ENCODE assay signal across 20 cellular contexts in the genomic region with DNA sequence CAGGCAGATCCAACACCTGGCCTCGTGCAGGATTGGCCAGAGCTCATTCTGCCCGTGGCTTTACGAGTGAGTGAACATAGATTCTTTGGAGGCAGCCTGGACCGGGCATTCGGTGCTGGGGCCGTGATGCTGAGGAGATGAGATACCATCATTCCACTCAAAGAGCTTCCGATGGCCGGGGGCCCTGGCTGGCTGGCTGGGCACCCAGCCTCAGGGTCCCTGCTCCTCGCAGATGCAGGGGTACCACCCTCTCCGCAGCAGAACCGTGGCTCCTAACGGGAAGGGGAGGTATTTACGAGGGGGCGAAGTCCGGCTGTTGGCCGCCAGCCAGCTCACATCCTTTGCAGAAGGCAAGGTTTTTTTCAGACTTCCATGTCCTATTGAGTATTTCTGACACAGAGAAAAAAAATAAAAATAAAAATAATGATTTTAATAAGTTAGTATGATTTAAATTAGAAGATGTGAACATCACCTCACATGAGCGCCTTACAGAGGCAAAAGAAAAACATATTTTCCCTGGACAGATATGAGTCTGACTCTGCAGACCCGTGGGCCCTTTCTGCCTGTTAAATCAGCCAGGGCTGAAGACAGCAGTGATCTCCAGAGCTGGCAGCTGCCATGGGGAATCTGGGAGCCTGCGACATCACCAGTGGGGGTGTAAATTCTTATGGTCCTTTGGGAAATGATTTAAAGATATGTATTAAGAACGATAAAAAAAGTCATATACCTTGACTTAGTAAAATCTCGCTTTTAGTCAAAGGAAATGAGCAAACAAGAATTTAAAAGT.
"Had no signal": no experiment of that assay in that cellular context is flagged by ENCODE, and none has a peak within 500 bp of the region (broad histone marks: within the 10 kb centered on the region; RNA-seq: fewer than 3 reads in every experiment).

No MANE protein-coding gene starts in this region.

- H3K4me1 ChIP-seq: body of pancreas, thyroid gland had no signal

- H3K27me3 ChIP-seq: body of pancreas, thyroid gland had no signal

- DNase-seq: activated B cell treated with CpG ODN at 0.5 μM for 24 hours; activated CD4-positive, alpha-beta memory T cell treated with anti-CD3 and anti-CD28 coated beads, Interleukin-2, amount 10 ng/mL, durations not matched to agents 7 days and 5 days; activated CD4-positive, alpha-beta T cell treated with anti-CD3 and anti-CD28 coated beads for 48 hours; activated CD8-positive, alpha-beta memory T cell treated with anti-CD3 and anti-CD28 coated beads, Interleukin-2, amount 10 ng/mL, durations not matched to agents 7 days and 5 days; activated naive CD8-positive, alpha-beta T cell treated with anti-CD3 and anti-CD28 coated beads for 36 hours; amygdala; body of pancreas; dorsolateral prefrontal cortex; endodermal cell; foreskin melanocyte; kidney glomerular epithelial cell; left ventricle myocardium superior; mesendoderm; naive thymus-derived CD8-positive, alpha-beta T cell; nucleus accumbens; stimulated activated CD4-positive, alpha-beta T cell treated with anti-CD3 and anti-CD28 coated beads, Interleukin-2, amount 100 ng/mL, for 24 hours; stimulated activated naive CD4-positive, alpha-beta T cell treated with Interleukin-2 at 50 U/mL for 16 hours; T-helper 1 cell; T-helper 9 cell; thyroid gland had no signal

- H3K4me3 ChIP-seq: body of pancreas, dorsolateral prefrontal cortex, thyroid gland had no signal

- H3K36me3 ChIP-seq: thyroid gland had no signal

- H3K27ac ChIP-seq: body of pancreas, dorsolateral prefrontal cortex, thyroid gland had no signal

- ATAC-seq: activated CD8-positive, alpha-beta memory T cell treated with anti-CD3 and anti-CD28 coated beads, Interleukin-2, amount 10 ng/mL, durations not matched to agents 7 days and 5 days; body of pancreas; left ventricle myocardium superior; naive thymus-derived CD8-positive, alpha-beta T cell had no signal

- H3K9me3 ChIP-seq: thyroid gland had no signal
